In genomic region chrX:21845096-21845495, GRCh38 we compare ENCODE assay signal across 2 cellular contexts.
TF ChIP-seq lines count a peak whose summit lies in the region.

No MANE protein-coding gene starts in this region.

TF ChIP-seq in HEK293, 187 proteins besides CTCF, POLR2A, EP300 and RAD21:
- TF ChIP-seq ZNF362 (tag by site-specific recombination; IDR thresholded peaks at IDR 0.05) (no peak), ZNF639 (tag by site-specific recombination; IDR thresholded peaks at IDR 0.05) (no peak), ZNF513 (tag by site-specific recombination; IDR thresholded peaks at IDR 0.05) (peak; percentile 96), ZIC2 (tag by site-specific recombination; IDR thresholded peaks at IDR 0.05) (no peak), ZNF335 (tag by site-specific recombination; conservative IDR thresholded peaks at IDR 0.05) (no peak), ZNF404 (tag by site-specific recombination; IDR thresholded peaks at IDR 0.05) (no peak)
TF ChIP-seq in HEK293: peak in this region for 1.

TF ChIP-seq in K562, 482 proteins besides CTCF, POLR2A, EP300 and RAD21:
- TF ChIP-seq RBBP5 (IDR thresholded peaks at IDR 0.05; ENCODE audit: borderline replicate concordance, insufficient read depth, low read length, poor library complexity, severe bottlenecking) (no peak), ZNF316 (IDR thresholded peaks at IDR 0.05) (peak; percentile 53)
